Comparison of ENCODE assay signal across 12 cellular contexts in genomic region chr9:126521976-126522590, GRCh38.
"Had no signal": no experiment of that assay in that cellular context is flagged by ENCODE, and none has a peak within 500 bp of the region (broad histone marks: within the 10 kb centered on the region; RNA-seq: fewer than 3 reads in every experiment).

No MANE protein-coding gene starts in this region.

- H3K4me3 Mint-ChIP-seq: activated naive CD8-positive, alpha-beta T cell treated with anti-CD3 and anti-CD28 coated beads, Interleukin-2, amount 10 ng/mL, durations not matched to agents 7 days and 5 days; stimulated activated naive CD8-positive, alpha-beta T cell treated with anti-CD3 and anti-CD28 coated beads, Interleukin-15, Interleukin-2, amounts not matched to agents 100 ng/mL and 50 ng/mL, for 24 hours had no signal

- H3K27ac ChIP-seq: dorsolateral prefrontal cortex, testis had no signal

- H3K36me3 Mint-ChIP-seq: activated naive CD8-positive, alpha-beta T cell treated with anti-CD3 and anti-CD28 coated beads, Interleukin-2, amount 10 ng/mL, durations not matched to agents 7 days and 5 days had no signal

- H3K27me3 ChIP-seq: testis had no signal

- H3K9me3 ChIP-seq: heart left ventricle, prostate gland, testis had no signal

- H3K27ac Mint-ChIP-seq: stimulated activated naive CD8-positive, alpha-beta T cell treated with anti-CD3 and anti-CD28 coated beads, Interleukin-15, Interleukin-2, amounts not matched to agents 100 ng/mL and 50 ng/mL, for 24 hours had no signal

- H3K4me1 ChIP-seq: prostate gland, testis had no signal

- H3K36me3 ChIP-seq: heart left ventricle, prostate gland had no signal

- H3K9me3 Mint-ChIP-seq: activated naive CD8-positive, alpha-beta T cell treated with anti-CD3 and anti-CD28 coated beads, Interleukin-2, amount 10 ng/mL, durations not matched to agents 7 days and 5 days; activated T-cell treated with anti-CD3 and anti-CD28 coated beads, Interleukin-2, amount 50 U/mL, for 24 hours; stimulated activated naive CD8-positive, alpha-beta T cell treated with anti-CD3 and anti-CD28 coated beads, Interleukin-15, Interleukin-2, amounts not matched to agents 100 ng/mL and 50 ng/mL, for 24 hours had no signal

- ATAC-seq: heart left ventricle had no signal

- H3K4me3 ChIP-seq: dorsolateral prefrontal cortex, heart left ventricle, prostate gland, testis had no signal

- DNase-seq: activated gamma-delta T cell; activated naive CD8-positive, alpha-beta T cell treated with anti-CD3 and anti-CD28 coated beads, Interleukin-2, amount 10 ng/mL, durations not matched to agents 7 days and 5 days; activated T-cell treated with anti-CD3 and anti-CD28 coated beads, Interleukin-2, amount 50 U/mL, for 24 hours; anterior cingulate cortex; foreskin melanocyte; heart left ventricle; nucleus accumbens; stimulated activated CD4-positive, alpha-beta T cell treated with anti-CD3 and anti-CD28 coated beads, Interleukin-2, amount 100 ng/mL, for 48 hours; testis had no signal
